ENCODE assay signal across 26 cellular contexts in the genomic region with DNA sequence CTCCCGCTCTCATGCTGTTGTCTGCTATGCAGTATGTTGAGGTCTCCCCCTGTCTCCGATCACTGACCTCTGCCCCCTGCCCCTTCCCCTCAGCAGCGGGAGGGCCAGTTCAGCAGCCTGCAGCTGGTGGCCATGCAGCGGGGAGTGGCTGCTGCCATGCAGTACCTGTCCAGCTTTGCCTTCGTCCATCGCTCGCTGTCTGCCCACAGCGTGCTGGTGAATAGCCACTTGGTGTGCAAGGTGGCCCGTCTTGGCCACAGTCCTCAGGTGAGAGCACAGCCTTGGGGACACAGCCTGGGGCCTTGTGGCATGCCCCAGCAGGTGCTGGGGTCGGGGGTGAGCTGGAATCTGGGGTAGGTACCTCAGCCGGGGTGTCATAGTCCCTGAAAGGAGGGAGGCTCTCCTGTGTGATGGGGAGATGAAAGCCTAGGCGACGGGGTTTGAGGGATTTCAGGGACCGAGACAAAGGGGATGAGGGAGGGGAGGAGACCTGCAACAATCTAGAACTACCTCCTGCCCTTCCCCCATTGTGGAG. TPM values are rescaled to one million over a fixed set of nuclear protein-coding genes. Genes with fewer than 3 reads are reported as not detected.
"Had no signal": no experiment of that assay in that cellular context is flagged by ENCODE, and none has a peak within 500 bp of the region (broad histone marks: within the 10 kb centered on the region; RNA-seq: fewer than 3 reads in every experiment).

No MANE protein-coding gene starts in this region.

- H3K4me1 ChIP-seq: left ventricle myocardium inferior had no signal

- H3K27me3 Mint-ChIP-seq: activated naive CD8-positive, alpha-beta T cell treated with anti-CD3 and anti-CD28 coated beads, Interleukin-2, amount 10 ng/mL, durations not matched to agents 7 days and 5 days; stimulated activated naive B cell treated with anti-CD40 and anti-IgM and Interleukin-4, amounts not matched to agents 10 μg/mL and 1 μg/mL and 100 μg/mL, for 72 hours had no signal

- H3K36me3 Mint-ChIP-seq: activated naive CD8-positive, alpha-beta T cell treated with anti-CD3 and anti-CD28 coated beads, Interleukin-2, amount 10 ng/mL, durations not matched to agents 7 days and 5 days; type B pancreatic cell; WTC11 had no signal

- H3K4me1 Mint-ChIP-seq: nephron had no signal

- H3K4me3 ChIP-seq: hepatocyte, left ventricle myocardium inferior had no signal

- H3K9me3 Mint-ChIP-seq: activated naive CD8-positive, alpha-beta T cell treated with anti-CD3 and anti-CD28 coated beads, Interleukin-2, amount 10 ng/mL, durations not matched to agents 7 days and 5 days; activated T-cell treated with anti-CD3 and anti-CD28 coated beads, Interleukin-2, amount 50 U/mL, for 4 hours; activated T-helper 2 cell treated with anti-CD3 and anti-CD28 coated beads, Interferon-gamma antibody, Interleukin-2, Interleukin-4, amounts not matched to agents 10 μg/mL and 5 μg/mL and 100 μg/mL, durations not matched to agents 14 hours and 24 hours and 36 hours; nephron; stimulated activated naive B cell treated with anti-CD40 and anti-IgM and Interleukin-4, amounts not matched to agents 10 μg/mL and 1 μg/mL and 100 μg/mL, for 72 hours; T-helper 1 cell treated with Interleukin-12 subunit alpha and Interleukin-12 subunit beta and Interleukin-4 antibody, amounts not matched to agents 30 μg/mL and 1 μg/mL, for 36 hours; type B pancreatic cell had no signal

- H3K27me3 ChIP-seq: hepatocyte had no signal

- H3K4me3 Mint-ChIP-seq: activated naive CD8-positive, alpha-beta T cell treated with anti-CD3 and anti-CD28 coated beads, Interleukin-2, amount 10 ng/mL, durations not matched to agents 7 days and 5 days; activated T-cell treated with anti-CD3 and anti-CD28 coated beads, Interleukin-2, amount 50 U/mL, for 4 hours; nephron; stimulated activated naive B cell treated with anti-CD40 and anti-IgM and Interleukin-4, amounts not matched to agents 10 μg/mL and 1 μg/mL and 100 μg/mL, for 72 hours; T-helper 1 cell treated with Interleukin-12 subunit alpha and Interleukin-12 subunit beta and Interleukin-4 antibody, amounts not matched to agents 30 μg/mL and 1 μg/mL, for 36 hours; type B pancreatic cell; WTC11 had no signal

- DNase-seq: activated CD4-positive, alpha-beta T cell treated with anti-CD3 and anti-CD28 coated beads, Interleukin-2, amount 50 U/mL, for 48 hours; activated naive CD4-positive, alpha-beta T cell treated with Interleukin-2 at 50 U/mL for 16 hours; activated naive CD8-positive, alpha-beta T cell treated with anti-CD3 and anti-CD28 coated beads, Interleukin-2, amount 10 ng/mL, durations not matched to agents 7 days and 5 days; activated T-cell treated with anti-CD3 and anti-CD28 coated beads, Interleukin-2, amount 50 U/mL, for 4 hours; amygdala; dermis blood vessel endothelial cell; effector memory CD4-positive, alpha-beta T cell; glutamatergic neuron; left ventricle myocardium inferior; mammary epithelial cell; midbrain; small intestine; stimulated activated CD4-positive, alpha-beta T cell treated with anti-CD3 and anti-CD28 coated beads, Interleukin-15, amount 100 ng/mL, for 24 hours; stimulated activated CD8-positive, alpha-beta memory T cell treated with anti-CD3 and anti-CD28 coated beads, Interleukin-4, amount 100 ng/mL, for 48 hours; stimulated activated naive B cell treated with anti-CD40 and anti-IgM and Interleukin-4, amounts not matched to agents 10 μg/mL and 1 μg/mL and 100 μg/mL, for 72 hours; T1000 had no signal

- H3K27ac ChIP-seq: hepatocyte, left ventricle myocardium inferior had no signal

- H3K9me3 ChIP-seq: left ventricle myocardium inferior had no signal

- ATAC-seq: activated T-cell treated with anti-CD3 and anti-CD28 coated beads, Interleukin-2, amount 50 U/mL, for 4 hours; esophagus mucosa; sciatic nerve; stimulated activated naive B cell treated with anti-CD40 and anti-IgM and Interleukin-4, amounts not matched to agents 10 μg/mL and 1 μg/mL and 100 μg/mL, for 72 hours; WTC11 had no signal

- H3K36me3 ChIP-seq: left ventricle myocardium inferior had no signal

- H3K27ac Mint-ChIP-seq: activated naive CD8-positive, alpha-beta T cell treated with anti-CD3 and anti-CD28 coated beads, Interleukin-2, amount 10 ng/mL, durations not matched to agents 7 days and 5 days; activated T-helper 2 cell treated with anti-CD3 and anti-CD28 coated beads, Interferon-gamma antibody, Interleukin-2, Interleukin-4, amounts not matched to agents 10 μg/mL and 5 μg/mL and 100 μg/mL, durations not matched to agents 14 hours and 24 hours and 36 hours; nephron; stimulated activated naive B cell treated with anti-CD40 and anti-IgM and Interleukin-4, amounts not matched to agents 10 μg/mL and 1 μg/mL and 100 μg/mL, for 72 hours; T-helper 1 cell treated with Interleukin-12 subunit alpha and Interleukin-12 subunit beta and Interleukin-4 antibody, amounts not matched to agents 30 μg/mL and 1 μg/mL, for 36 hours; type B pancreatic cell; WTC11 had no signal

RNA-seq across cellular contexts. Expression of gene TRPV6, which starts 16.6 kb away (rescaled TPM):
- total RNA-seq: activated naive CD8-positive, alpha-beta T cell treated with anti-CD3 and anti-CD28 coated beads, Interleukin-2, amount 10 ng/mL, durations not matched to agents 7 days and 5 days; activated T-cell treated with anti-CD3 and anti-CD28 coated beads, Interleukin-2, amount 50 U/mL, for 4 hours; activated T-helper 2 cell treated with anti-CD3 and anti-CD28 coated beads, Interferon-gamma antibody, Interleukin-2, Interleukin-4, amounts not matched to agents 10 μg/mL and 5 μg/mL and 100 μg/mL, durations not matched to agents 14 hours and 24 hours and 36 hours; chondrocyte; dermis blood vessel endothelial cell; endothelial cell of umbilical vein; left ventricle myocardium inferior had no signal
